10 cellular contexts compared by ENCODE assay signal in the genomic region with DNA sequence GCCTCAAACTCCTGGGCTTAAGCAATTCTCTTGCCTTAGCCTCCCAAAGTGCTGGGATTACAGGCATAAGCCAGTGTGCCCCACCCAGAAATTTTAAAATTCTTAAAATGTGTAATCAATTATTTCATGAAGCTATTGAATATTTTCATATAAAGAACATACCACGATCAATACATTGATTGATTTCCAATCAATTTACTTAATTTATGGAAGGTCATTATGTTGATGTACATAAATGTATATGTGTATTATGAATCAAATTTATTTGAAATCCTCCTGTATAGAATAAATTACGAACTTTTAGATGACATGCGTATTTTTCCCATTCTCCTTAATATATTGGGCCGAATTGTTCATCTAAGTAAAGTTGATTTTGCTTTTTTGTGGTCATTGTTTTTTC. TPM values are rescaled to one million over a fixed set of nuclear protein-coding genes. Genes with fewer than 3 reads are reported as not detected.
"Had no signal": no experiment of that assay in that cellular context is flagged by ENCODE, and none has a peak within 500 bp of the region (broad histone marks: within the 10 kb centered on the region; RNA-seq: fewer than 3 reads in every experiment).

No MANE protein-coding gene starts in this region.

- H3K27ac ChIP-seq: GM23248 had no signal

- FAIRE-seq: HTR-8/SVneo had no signal

- DNase-seq: GM23248, GOT3, H7, HFFc6, IMR-90, KBM-7 had no signal

- H3K4me1 ChIP-seq: HAP-1 had no signal

- H3K4me3 Mint-ChIP-seq: HFFc6 had no signal

- H3K9me3 Mint-ChIP-seq: HFFc6 had no signal

- H3K9me3 ChIP-seq: HAP-1 had no signal

- ATAC-seq: HCT116 had no signal

- H3K27ac Mint-ChIP-seq: HFFc6 had no signal

- H3K36me3 ChIP-seq: HAP-1 had no signal

- H3K4me3 ChIP-seq: GM23248, HAP-1 had no signal

RNA-seq across cellular contexts. Expression of a gene that starts 35.5 kb away (rescaled TPM):
- total RNA-seq: GM23248, HT-29 had no signal
